In the genomic region with DNA sequence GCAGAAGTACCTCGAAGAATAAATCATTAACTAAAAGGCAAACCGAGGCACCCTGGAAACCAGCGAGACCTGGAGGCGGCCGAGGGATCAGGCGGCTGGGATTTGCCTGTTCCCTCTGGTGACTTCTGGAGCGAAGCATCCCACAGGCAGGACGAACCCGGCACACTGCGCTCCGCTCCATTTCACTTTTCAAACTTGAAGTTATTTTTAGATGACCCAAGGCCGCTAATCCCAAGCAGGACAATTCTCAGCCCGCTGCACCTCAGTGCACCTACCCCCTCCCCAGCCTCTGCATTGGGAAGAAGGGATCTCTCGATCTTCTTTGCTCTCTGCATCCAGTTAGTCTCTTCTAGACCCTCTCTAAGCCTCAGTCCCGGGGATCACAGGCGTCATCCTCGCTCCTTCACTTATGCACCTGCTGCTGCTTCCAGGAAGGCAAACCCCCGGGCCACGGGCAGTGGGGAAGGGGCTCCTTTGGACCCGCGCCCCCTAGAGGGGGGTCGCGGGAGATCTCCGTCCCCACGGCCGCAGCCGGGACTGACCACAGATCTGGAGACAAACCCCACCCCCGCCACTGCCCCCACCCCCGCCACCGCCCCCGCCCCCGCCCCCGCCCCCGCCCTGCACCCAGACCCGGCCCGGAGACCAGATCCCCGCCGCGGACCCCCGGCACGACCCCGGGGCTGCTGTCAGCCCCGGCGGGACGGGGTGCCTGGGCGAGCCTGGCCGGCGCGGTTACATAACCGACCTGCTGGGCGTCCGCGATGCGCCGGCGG, we compare ENCODE assay signal across 8 cellular contexts. TPM values are rescaled to one million over a fixed set of nuclear protein-coding genes. Genes with fewer than 3 reads are reported as not detected.
DNase-seq lines count a peak whose midpoint lies in the region; ATAC-seq and TF ChIP-seq lines count a peak whose summit lies in the region.

No MANE protein-coding gene starts in this region.

- peak overlapping the region; percentile 95 for H3K4me2 ChIP-seq in GM23248 (ENCODE audit: unreplicated experiment)

- H3K4me1 ChIP-seq in GM23248 (ENCODE audit: insufficient read depth) (peaks cover 16% of the 10 kb centered on the region; the same call in 1 of the 2 replicates), heart left ventricle (peaks cover 0 to 45% (median 22%) of the 10 kb centered on the region in 12 donors)

- no peaks in the 10 kb centered on the region for H3K79me2 ChIP-seq in GM23248 (ENCODE audit: insufficient read depth)

- peak overlapping the region; percentile 72 for H3K9ac ChIP-seq in GM23248

- no peak overlapping the region for H3K27ac Mint-ChIP-seq in activated T-helper 1 cell treated with anti-CD3 and anti-CD28 coated beads, Interleukin-12 subunit alpha, Interleukin-12 subunit beta, Interleukin-2, Interleukin-4 antibody, amounts not matched to agents 30 ng/mL and 10 ng/mL and 1 ng/mL, durations not matched to agents 14 hours and 24 hours and 36 hours

- H3K4me3 Mint-ChIP-seq in activated T-helper 1 cell treated with anti-CD3 and anti-CD28 coated beads, Interleukin-12 subunit alpha, Interleukin-12 subunit beta, Interleukin-2, Interleukin-4 antibody, amounts not matched to agents 30 ng/mL and 10 ng/mL and 1 ng/mL, durations not matched to agents 14 hours and 24 hours and 36 hours = peak overlapping the region; percentile 47

- ATAC-seq in heart left ventricle (peak; percentile 21 to 35 (median 34)), HG02852 (IDR thresholded peaks at IDR 0.05; ENCODE audit: unreplicated experiment) (no peak), HG02840 (IDR thresholded peaks at IDR 0.05; ENCODE audit: low FRiP score, unreplicated experiment) (no peak)

- H3K27ac ChIP-seq in GM23248 = no peak overlapping the region
- peak overlapping the region; percentile 70 to 94 (median 92) for H3K27ac ChIP-seq in heart left ventricle

- H3K36me3 ChIP-seq in GM23248 (ENCODE audit: low read depth) (no peaks in the 10 kb centered on the region), heart left ventricle (no peaks in the 10 kb centered on the region)

- H4K20me1 ChIP-seq in GM23248 (ENCODE audit: insufficient read depth) = no peaks in the 10 kb centered on the region

- H2AFZ ChIP-seq in GM23248 = peak overlapping the region; percentile 98

- H3K36me3 Mint-ChIP-seq in activated T-helper 1 cell treated with anti-CD3 and anti-CD28 coated beads, Interleukin-12 subunit alpha, Interleukin-12 subunit beta, Interleukin-2, Interleukin-4 antibody, amounts not matched to agents 30 ng/mL and 10 ng/mL and 1 ng/mL, durations not matched to agents 14 hours and 24 hours and 36 hours (ENCODE audit: low read depth) = no peaks in the 10 kb centered on the region

- peaks cover 62% of the 10 kb centered on the region for H3K27me3 Mint-ChIP-seq in activated T-helper 1 cell treated with anti-CD3 and anti-CD28 coated beads, Interleukin-12 subunit alpha, Interleukin-12 subunit beta, Interleukin-2, Interleukin-4 antibody, amounts not matched to agents 30 ng/mL and 10 ng/mL and 1 ng/mL, durations not matched to agents 14 hours and 24 hours and 36 hours (ENCODE audit: insufficient read depth)

- in situ Hi-C loops in GM23248 (cut with MboI) = no loop called here

- H3F3A ChIP-seq in GM23248 (ENCODE audit: insufficient read depth) = peaks cover 16% of the 10 kb centered on the region; the same call in 1 of the 2 replicates

- H3K27me3 ChIP-seq in GM23248 (replicated peaks; ENCODE audit: insufficient read depth) (no peaks in the 10 kb centered on the region), heart left ventricle (peaks cover 0 to 38% (median 0%) of the 10 kb centered on the region in 9 donors)

- intact Hi-C loops in activated T-helper 1 cell treated with anti-CD3 and anti-CD28 coated beads, Interleukin-12 subunit alpha, Interleukin-12 subunit beta, Interleukin-2, Interleukin-4 antibody, amounts not matched to agents 30 ng/mL and 10 ng/mL and 1 ng/mL, durations not matched to agents 14 hours and 24 hours and 36 hours (cut with micrococcal nuclease) = loop anchor here (5.0 kb wide), 1 partner anchor 268 kb away; no protein-coding TSS in a partner anchor
- intact Hi-C loops in heart left ventricle (cut with DNase I) = loop anchor here (2.0 to 10.0 kb wide), 12 partner anchors 16 to 404 kb away; no protein-coding TSS in a partner anchor

- no peaks in the 10 kb centered on the region for H3K9me3 ChIP-seq in GM23248 (ENCODE audit: low read depth)
- no peaks in the 10 kb centered on the region for H3K9me3 ChIP-seq in heart left ventricle

- TF ChIP-seq POLR2A in heart left ventricle (IDR thresholded peaks at IDR 0.05) = no peak

- TF ChIP-seq CTCF in heart left ventricle (IDR thresholded peaks at IDR 0.05) = peak in 7 of 12 donors; percentile 13 to 46 (median 32)

- 3 to 4% methylated on average over 36 to 37 of the region's 56 CpGs for WGBS in GM23248 (ENCODE audit: low coverage in 1 of 2, low lambda C conversion rate in 2 of 2, missing lambda C conversion rate in 2 of 2), 2 experiments
- WGBS in heart left ventricle, 4 donors = 3 to 8% (median 3%) methylated on average over 22 to 56 of the region's 56 CpGs

- no peaks in the 10 kb centered on the region for H3K4me1 Mint-ChIP-seq in activated T-helper 1 cell treated with anti-CD3 and anti-CD28 coated beads, Interleukin-12 subunit alpha, Interleukin-12 subunit beta, Interleukin-2, Interleukin-4 antibody, amounts not matched to agents 30 ng/mL and 10 ng/mL and 1 ng/mL, durations not matched to agents 14 hours and 24 hours and 36 hours (ENCODE audit: low read depth)

- H3K4me3 ChIP-seq in GM23248 (peak overlapping the region; percentile 79), heart left ventricle (peak overlapping the region; percentile 43 to 94 (median 72))

- no peaks in the 10 kb centered on the region for H3K9me3 Mint-ChIP-seq in activated T-helper 1 cell treated with anti-CD3 and anti-CD28 coated beads, Interleukin-12 subunit alpha, Interleukin-12 subunit beta, Interleukin-2, Interleukin-4 antibody, amounts not matched to agents 30 ng/mL and 10 ng/mL and 1 ng/mL, durations not matched to agents 14 hours and 24 hours and 36 hours

- peak; percentile 34 for DNase-seq in Ammon's horn (ENCODE audit: low spot score)
- peak; percentile 70 for DNase-seq in GM23248
- DNase-seq in activated T-helper 1 cell treated with anti-CD3 and anti-CD28 coated beads, Interleukin-12 subunit alpha, Interleukin-12 subunit beta, Interleukin-2, Interleukin-4 antibody, amounts not matched to agents 30 ng/mL and 10 ng/mL and 1 ng/mL, durations not matched to agents 14 hours and 24 hours and 36 hours (ENCODE audit: low spot score) = no peak
- DNase-seq in heart left ventricle = peak in 4 of 5 donors; percentile 44 to 61 (median 54)
- DNase-seq in pons (ENCODE audit: low spot score) = peak; percentile 53
- no peak for DNase-seq in stimulated activated CD4-positive, alpha-beta T cell treated with anti-CD3 and anti-CD28 coated beads, Interleukin-2, amount 100 ng/mL, for 48 hours

- no peaks in the 10 kb centered on the region for H3K9me2 ChIP-seq in GM23248 (ENCODE audit: insufficient read depth)

RNA-seq across cellular contexts. Expression of a gene that starts 0.6 kb away (rescaled TPM):
- 6.5 and 7.6 TPM in 2 replicates for total RNA-seq in GM23248 (2014; rRNA removed; shearing (Covaris generic))
- polyA plus RNA-seq in GM23248 (2016; fragmentation: Nextera tagmentation; extraction: Ambion mirVana) (8.7 and 8.8 TPM in 2 replicates), heart left ventricle (100 to 1,000 TPM in 1 of 2 donors, 10 to 100 TPM in 1; 86.4 to 138 TPM)
- total RNA-seq in activated T-helper 1 cell treated with anti-CD3 and anti-CD28 coated beads, Interleukin-12 subunit alpha, Interleukin-12 subunit beta, Interleukin-2, Interleukin-4 antibody, amounts not matched to agents 30 ng/mL and 10 ng/mL and 1 ng/mL, durations not matched to agents 14 hours and 24 hours and 36 hours = 0.44 and 0.59 TPM in 2 replicates
- 100 to 1,000 TPM; 224 to 331 (median 315) TPM for total RNA-seq in heart left ventricle

Comparison
In these comparisons a context has a peak if more than half of its experiments do, and no peak if none do; other contexts are left out.
1. DNase-seq: peak in Ammon's horn (single experiment), GM23248 (single experiment), heart left ventricle (4 of 5) and pons (single experiment); none in activated T-helper 1 cell treated with anti-CD3 and anti-CD28 coated beads, Interleukin-12 subunit alpha, Interleukin-12 subunit beta, Interleukin-2, Interleukin-4 antibody, amounts not matched to agents 30 ng/mL and 10 ng/mL and 1 ng/mL, durations not matched to agents 14 hours and 24 hours and 36 hours (single experiment) and stimulated activated CD4-positive, alpha-beta T cell treated with anti-CD3 and anti-CD28 coated beads, Interleukin-2, amount 100 ng/mL, for 48 hours (0 of 2).
2. ATAC-seq: peak in heart left ventricle (4 of 4); none in HG02852 (single experiment) and HG02840 (single experiment).
3. RNA of a gene that starts 0.6 kb away (total RNA-seq): 224 to 331 TPM in heart left ventricle; 6.5 to 7.6 TPM in GM23248 and 0.44 to 0.59 TPM in activated T-helper 1 cell treated with anti-CD3 and anti-CD28 coated beads, Interleukin-12 subunit alpha, Interleukin-12 subunit beta, Interleukin-2, Interleukin-4 antibody, amounts not matched to agents 30 ng/mL and 10 ng/mL and 1 ng/mL, durations not matched to agents 14 hours and 24 hours and 36 hours; every median in the first group is over 10 times any median in the second.